Comparison of ENCODE assay signal across 1 cellular context in genomic region chr22:37745548-37746365, GRCh38.
TF ChIP-seq lines count a peak whose summit lies in the region.

No MANE protein-coding gene starts in this region.

TF ChIP-seq in GM12878, 131 proteins besides CTCF, POLR2A, EP300 and RAD21 (continued from another document and continues in another):
- TF ChIP-seq ATF3 (IDR thresholded peaks at IDR 0.05; ENCODE audit: borderline replicate concordance, extremely low read depth, low read depth, low read length) (no peak), STAT3 (IDR thresholded peaks at IDR 0.05; ENCODE audit: low read depth, low read length) (no peak), CHD2 (IDR thresholded peaks at IDR 0.05; ENCODE audit: borderline replicate concordance, low read depth, low read length) (no peak; the same call in 1 of the 2 replicates), BRCA1 (IDR thresholded peaks at IDR 0.05; ENCODE audit: low read depth, low read length) (no peak), SMARCA5 (IDR thresholded peaks at IDR 0.05) (peak; percentile 87), NR2C2 (IDR thresholded peaks at IDR 0.05; ENCODE audit: borderline replicate concordance, control insufficient read depth, insufficient read length, low read depth) (no peak), RCOR1 (conservative IDR thresholded peaks at IDR 0.05; ENCODE audit: low read depth, low read length) (0 out of 2 replicates have a peak, but pooled peaks have one; percentile 65), BCL11A (IDR thresholded peaks at IDR 0.05; ENCODE audit: low read depth, low read length) (no peak), CUX1 (IDR thresholded peaks at IDR 0.05; ENCODE audit: insufficient replicate concordance, low read depth, low read length) (no peak), ZNF687 (IDR thresholded peaks at IDR 0.05) (no peak), NFXL1 (IDR thresholded peaks at IDR 0.05; ENCODE audit: borderline replicate concordance) (0 out of 2 replicates have a peak, but pooled peaks have one; percentile 21), NRF1 (conservative IDR thresholded peaks at IDR 0.05; ENCODE audit: low read depth, low read length) (no peak), MAX (IDR thresholded peaks at IDR 0.05; ENCODE audit: low read depth, low read length) (no peak), CHD1 (IDR thresholded peaks at IDR 0.05; ENCODE audit: low read depth, low read length) (no peak), NFIC (IDR thresholded peaks at IDR 0.05; ENCODE audit: low read depth, low read length) (no peak), KDM1A (IDR thresholded peaks at IDR 0.05; ENCODE audit: borderline replicate concordance) (no peak), HDGF (IDR thresholded peaks at IDR 0.05) (no peak), MEF2A (IDR thresholded peaks at IDR 0.05; ENCODE audit: insufficient read depth, low read depth, low read length) (no peak), MEF2B (IDR thresholded peaks at IDR 0.05; ENCODE audit: partially characterized antibody, poor library complexity, severe bottlenecking) (no peak), IRF3 (IDR thresholded peaks at IDR 0.05) (no peak), CBX5 (IDR thresholded peaks at IDR 0.05; ENCODE audit: low read depth) (no peak), BCLAF1 (IDR thresholded peaks at IDR 0.05) (no peak), YY1 (IDR thresholded peaks at IDR 0.05; ENCODE audit: low read depth, low read length) (peak; percentile 36; the same call in 1 of the 2 replicates), SUZ12 (IDR thresholded peaks at IDR 0.05; ENCODE audit: unreplicated experiment) (no peak), TCF7 (IDR thresholded peaks at IDR 0.05; ENCODE audit: borderline replicate concordance) (no peak), ZNF384 (IDR thresholded peaks at IDR 0.05; ENCODE audit: borderline replicate concordance, low read depth, low read length) (peak; percentile 96), SMC3 (IDR thresholded peaks at IDR 0.05; ENCODE audit: borderline replicate concordance, low read length) (no peak), ESRRA (IDR thresholded peaks at IDR 0.05; ENCODE audit: low read length) (no peak), KAT2A (conservative IDR thresholded peaks at IDR 0.05; ENCODE audit: control insufficient read depth, low read depth, low read length) (no peak), TAF1 (IDR thresholded peaks at IDR 0.05; ENCODE audit: borderline replicate concordance, low read depth, low read length) (0 out of 2 replicates have a peak, but pooled peaks have one; percentile 5), TCF3 (IDR thresholded peaks at IDR 0.05; ENCODE audit: borderline replicate concordance, insufficient read depth, low read depth, low read length) (no peak), CEBPZ (IDR thresholded peaks at IDR 0.05; ENCODE audit: low read depth, low read length) (no peak), NR2C1 (IDR thresholded peaks at IDR 0.05) (peak; percentile 27; the same call in 1 of the 2 replicates), YBX1 (IDR thresholded peaks at IDR 0.05) (no peak), ZBTB11 (CRISPR knock-in tag; IDR thresholded peaks at IDR 0.05) (no peak), BHLHE40 (IDR thresholded peaks at IDR 0.05; ENCODE audit: borderline replicate concordance in 1 of 2, low read depth in 2 of 2, low read length in 1 of 2) (peak in 1 of 2 experiments; percentile 71; a peak in 1 of 4 replicates), IKZF2 (IDR thresholded peaks at IDR 0.05) (0 out of 4 replicates have a peak, but pooled peaks of 1 of the 2 experiments have one; percentile 30), JUND (IDR thresholded peaks at IDR 0.05; ENCODE audit: low read depth, low read length) (no peak), TBL1XR1 (IDR thresholded peaks at IDR 0.05; ENCODE audit: low read depth, low read length) (no peak)
